In genomic region chr3:49966233-49966942, GRCh38 we compare ENCODE assay signal across 22 cellular contexts. TPM values are rescaled to one million over a fixed set of nuclear protein-coding genes. Genes with fewer than 3 reads are reported as not detected.
DNase-seq lines count a peak whose midpoint lies in the region; ATAC-seq and TF ChIP-seq lines count a peak whose summit lies in the region.
"Had no signal": no experiment of that assay in that cellular context is flagged by ENCODE, and none has a peak within 500 bp of the region (broad histone marks: within the 10 kb centered on the region; RNA-seq: fewer than 3 reads in every experiment).

No MANE protein-coding gene starts in this region.

- no peaks in the 10 kb centered on the region for H3K27me3 Mint-ChIP-seq in activated naive CD4-positive, alpha-beta T cell treated with anti-CD3 and anti-CD28 coated beads, Interleukin-2, amount 50 U/mL, for 24 hours
- H3K27me3 Mint-ChIP-seq in activated naive CD4-positive, alpha-beta T cell treated with anti-CD3 and anti-CD28 coated beads, Interleukin-2, amount 10 ng/mL, durations not matched to agents 7 days and 5 days = no peaks in the 10 kb centered on the region
- no peaks in the 10 kb centered on the region for H3K27me3 Mint-ChIP-seq in endodermal cell (ENCODE audit: insufficient read depth)
- no peaks in the 10 kb centered on the region for H3K27me3 Mint-ChIP-seq in activated CD4-positive, alpha-beta T cell treated with anti-CD3 and anti-CD28 coated beads, Interleukin-2, amount 10 ng/mL, durations not matched to agents 7 days and 5 days
- H3K27me3 Mint-ChIP-seq: activated B cell treated with CpG ODN at 0.5 μM for 24 hours; dendritic cell treated with granulocyte-macrophage colony-stimulating factor and Interleukin-4, amounts not matched to agents 40 ng/mL and 50 ng/mL, for 4 days had no signal

- H3K27ac Mint-ChIP-seq in activated naive CD4-positive, alpha-beta T cell treated with anti-CD3 and anti-CD28 coated beads, Interleukin-2, amount 50 U/mL, for 24 hours = peak overlapping the region; percentile 62
- no peak overlapping the region for H3K27ac Mint-ChIP-seq in activated naive CD4-positive, alpha-beta T cell treated with anti-CD3 and anti-CD28 coated beads, Interleukin-2, amount 10 ng/mL, durations not matched to agents 7 days and 5 days
- H3K27ac Mint-ChIP-seq in stimulated activated effector memory CD8-positive, alpha-beta T cell treated with anti-CD3 and anti-CD28 coated beads, Interleukin-12 subunit alpha, Interleukin-12 subunit beta, amount 100 ng/mL, for 72 hours = no peak overlapping the region
- no peak overlapping the region for H3K27ac Mint-ChIP-seq in endodermal cell
- H3K27ac Mint-ChIP-seq in activated CD4-positive, alpha-beta T cell treated with anti-CD3 and anti-CD28 coated beads, Interleukin-2, amount 10 ng/mL, durations not matched to agents 7 days and 5 days = no peak overlapping the region
- H3K27ac Mint-ChIP-seq: activated B cell treated with CpG ODN at 0.5 μM for 24 hours; activated CD8-positive, alpha-beta T cell treated with anti-CD3 and anti-CD28 coated beads, Interleukin-2, amount 10 ng/mL, durations not matched to agents 7 days and 5 days; dendritic cell treated with granulocyte-macrophage colony-stimulating factor and Interleukin-4, amounts not matched to agents 40 ng/mL and 50 ng/mL, for 4 days; natural killer cell had no signal

- H3K4me1 Mint-ChIP-seq in activated naive CD4-positive, alpha-beta T cell treated with anti-CD3 and anti-CD28 coated beads, Interleukin-2, amount 50 U/mL, for 24 hours = peaks cover 15% of the 10 kb centered on the region
- H3K4me1 Mint-ChIP-seq in activated naive CD4-positive, alpha-beta T cell treated with anti-CD3 and anti-CD28 coated beads, Interleukin-2, amount 10 ng/mL, durations not matched to agents 7 days and 5 days = peaks cover 2% of the 10 kb centered on the region
- peaks cover 17% of the 10 kb centered on the region for H3K4me1 Mint-ChIP-seq in stimulated activated effector memory CD8-positive, alpha-beta T cell treated with anti-CD3 and anti-CD28 coated beads, Interleukin-12 subunit alpha, Interleukin-12 subunit beta, amount 100 ng/mL, for 72 hours
- H3K4me1 Mint-ChIP-seq in endodermal cell = peaks cover 2% of the 10 kb centered on the region
- peaks cover 4% of the 10 kb centered on the region for H3K4me1 Mint-ChIP-seq in activated CD4-positive, alpha-beta T cell treated with anti-CD3 and anti-CD28 coated beads, Interleukin-2, amount 10 ng/mL, durations not matched to agents 7 days and 5 days

- DNase-seq in activated naive CD4-positive, alpha-beta T cell treated with anti-CD3 and anti-CD28 coated beads, Interleukin-2, amount 10 ng/mL, durations not matched to agents 7 days and 5 days = no peak
- peak; percentile 39 for DNase-seq in NCI-H226
- DNase-seq in stimulated activated effector memory CD8-positive, alpha-beta T cell treated with anti-CD3 and anti-CD28 coated beads, Interleukin-12 subunit alpha, Interleukin-12 subunit beta, amount 100 ng/mL, for 72 hours (ENCODE audit: low spot score in 2 of 2) = no peak
- DNase-seq in endodermal cell = no peak
- DNase-seq in activated CD4-positive, alpha-beta T cell treated with anti-CD3 and anti-CD28 coated beads, Interleukin-2, amount 10 ng/mL, durations not matched to agents 7 days and 5 days = no peak
- DNase-seq: activated B cell treated with CpG ODN at 0.5 μM for 24 hours; activated CD8-positive, alpha-beta T cell treated with anti-CD3 and anti-CD28 coated beads, Interleukin-2, amount 10 ng/mL, durations not matched to agents 7 days and 5 days; activated naive CD4-positive, alpha-beta T cell treated with anti-CD3 and anti-CD28 coated beads, Interleukin-2, amount 50 U/mL, for 16 hours; activated T-cell treated with anti-CD3 and anti-CD28 coated beads, Interleukin-2, amount 50 U/mL, for 48 hours; left colon; natural killer cell; NCI-H1092; NCI-H2081; NCI-H524 treated with DMSO at 0.1 percent for 48 hours; posterior cingulate gyrus; spleen; stimulated activated CD8-positive, alpha-beta memory T cell treated with anti-CD3 and anti-CD28 coated beads, Interleukin-4, amount 100 ng/mL, for 48 hours; T-helper 2 cell had no signal

- CTCF ChIA-PET in activated naive CD4-positive, alpha-beta T cell treated with anti-CD3 and anti-CD28 coated beads, Interleukin-2, amount 10 ng/mL, durations not matched to agents 7 days and 5 days (lab: Charles Lee) = no interaction called here
- CTCF ChIA-PET in activated CD4-positive, alpha-beta T cell treated with anti-CD3 and anti-CD28 coated beads, Interleukin-2, amount 10 ng/mL, durations not matched to agents 7 days and 5 days (lab: Charles Lee) = interaction anchor here (0.6 kb wide), 1 partner anchor 9 kb away, joined by 4 read pairs; no protein-coding TSS in a partner anchor

- no peak for TF ChIP-seq EP300 in gastroesophageal sphincter (IDR thresholded peaks at IDR 0.05)

- H3K36me3 Mint-ChIP-seq in activated naive CD4-positive, alpha-beta T cell treated with anti-CD3 and anti-CD28 coated beads, Interleukin-2, amount 50 U/mL, for 24 hours = peaks cover 9% of the 10 kb centered on the region
- H3K36me3 Mint-ChIP-seq in activated naive CD4-positive, alpha-beta T cell treated with anti-CD3 and anti-CD28 coated beads, Interleukin-2, amount 10 ng/mL, durations not matched to agents 7 days and 5 days = peaks cover 8% of the 10 kb centered on the region
- peaks cover 89% of the 10 kb centered on the region for H3K36me3 Mint-ChIP-seq in stimulated activated effector memory CD8-positive, alpha-beta T cell treated with anti-CD3 and anti-CD28 coated beads, Interleukin-12 subunit alpha, Interleukin-12 subunit beta, amount 100 ng/mL, for 72 hours
- peaks cover 30% of the 10 kb centered on the region for H3K36me3 Mint-ChIP-seq in endodermal cell (ENCODE audit: low read depth)
- peaks cover 12% of the 10 kb centered on the region for H3K36me3 Mint-ChIP-seq in activated CD4-positive, alpha-beta T cell treated with anti-CD3 and anti-CD28 coated beads, Interleukin-2, amount 10 ng/mL, durations not matched to agents 7 days and 5 days (ENCODE audit: low read depth)
- H3K36me3 Mint-ChIP-seq: natural killer cell had no signal

- H3K4me3 Mint-ChIP-seq in activated naive CD4-positive, alpha-beta T cell treated with anti-CD3 and anti-CD28 coated beads, Interleukin-2, amount 50 U/mL, for 24 hours = no peak overlapping the region
- no peak overlapping the region for H3K4me3 Mint-ChIP-seq in activated naive CD4-positive, alpha-beta T cell treated with anti-CD3 and anti-CD28 coated beads, Interleukin-2, amount 10 ng/mL, durations not matched to agents 7 days and 5 days
- H3K4me3 Mint-ChIP-seq in stimulated activated effector memory CD8-positive, alpha-beta T cell treated with anti-CD3 and anti-CD28 coated beads, Interleukin-12 subunit alpha, Interleukin-12 subunit beta, amount 100 ng/mL, for 72 hours = no peak overlapping the region
- no peak overlapping the region for H3K4me3 Mint-ChIP-seq in endodermal cell
- no peak overlapping the region for H3K4me3 Mint-ChIP-seq in activated CD4-positive, alpha-beta T cell treated with anti-CD3 and anti-CD28 coated beads, Interleukin-2, amount 10 ng/mL, durations not matched to agents 7 days and 5 days
- H3K4me3 Mint-ChIP-seq: activated B cell treated with CpG ODN at 0.5 μM for 24 hours; activated CD8-positive, alpha-beta T cell treated with anti-CD3 and anti-CD28 coated beads, Interleukin-2, amount 10 ng/mL, durations not matched to agents 7 days and 5 days; dendritic cell treated with granulocyte-macrophage colony-stimulating factor and Interleukin-4, amounts not matched to agents 40 ng/mL and 50 ng/mL, for 4 days; natural killer cell had no signal

- 85 to 90% methylated on average over 1 of the region's 1 CpG for WGBS in gastroesophageal sphincter (ENCODE audit: low coverage in 1 of 2), 2 donors
- WGBS in endodermal cell (ENCODE audit: insufficient coverage in 1 of 2, insufficient read length in 1 of 2), 2 experiments = 94 to 100% methylated on average over 1 of the region's 1 CpG

- no peaks in the 10 kb centered on the region for H3K9me3 Mint-ChIP-seq in activated naive CD4-positive, alpha-beta T cell treated with anti-CD3 and anti-CD28 coated beads, Interleukin-2, amount 50 U/mL, for 24 hours
- H3K9me3 Mint-ChIP-seq in activated naive CD4-positive, alpha-beta T cell treated with anti-CD3 and anti-CD28 coated beads, Interleukin-2, amount 10 ng/mL, durations not matched to agents 7 days and 5 days = no peaks in the 10 kb centered on the region
- no peaks in the 10 kb centered on the region for H3K9me3 Mint-ChIP-seq in stimulated activated effector memory CD8-positive, alpha-beta T cell treated with anti-CD3 and anti-CD28 coated beads, Interleukin-12 subunit alpha, Interleukin-12 subunit beta, amount 100 ng/mL, for 72 hours
- H3K9me3 Mint-ChIP-seq in endodermal cell = no peaks in the 10 kb centered on the region
- H3K9me3 Mint-ChIP-seq in activated CD4-positive, alpha-beta T cell treated with anti-CD3 and anti-CD28 coated beads, Interleukin-2, amount 10 ng/mL, durations not matched to agents 7 days and 5 days = no peaks in the 10 kb centered on the region
- H3K9me3 Mint-ChIP-seq: activated B cell treated with CpG ODN at 0.5 μM for 24 hours; dendritic cell treated with granulocyte-macrophage colony-stimulating factor and Interleukin-4, amounts not matched to agents 40 ng/mL and 50 ng/mL, for 4 days; natural killer cell had no signal

- no peak for ATAC-seq in gastroesophageal sphincter
- peak; percentile 50 for ATAC-seq in stimulated activated effector memory CD8-positive, alpha-beta T cell treated with anti-CD3 and anti-CD28 coated beads, Interleukin-12 subunit alpha, Interleukin-12 subunit beta, amount 100 ng/mL, for 72 hours
- ATAC-seq in GM19395 (IDR thresholded peaks at IDR 0.05; ENCODE audit: unreplicated experiment) = no peak
- ATAC-seq: activated CD8-positive, alpha-beta T cell treated with anti-CD3 and anti-CD28 coated beads, Interleukin-2, amount 10 ng/mL, durations not matched to agents 7 days and 5 days; left colon; natural killer cell had no signal

- no peak for TF ChIP-seq CTCF in gastroesophageal sphincter (IDR thresholded peaks at IDR 0.05)
- no peak for TF ChIP-seq CTCF in endodermal cell (conservative IDR thresholded peaks at IDR 0.05)

- H3K9me3 ChIP-seq in gastroesophageal sphincter (no peaks in the 10 kb centered on the region), endodermal cell (ENCODE audit: control insufficient read depth, low read length) (no peaks in the 10 kb centered on the region)
- H3K9me3 ChIP-seq: spleen had no signal

- H3K27me3 ChIP-seq in gastroesophageal sphincter = no peaks in the 10 kb centered on the region
- H3K27me3 ChIP-seq in endodermal cell (ENCODE audit: control insufficient read depth, insufficient read depth, low read length, poor library complexity, severe bottlenecking) = no peaks in the 10 kb centered on the region
- H3K27me3 ChIP-seq: spleen had no signal

- H3K4me1 ChIP-seq in gastroesophageal sphincter (peaks cover 4 to 54% (median 15%) of the 10 kb centered on the region in 3 donors), endodermal cell (ENCODE audit: control insufficient read depth, insufficient read depth, low read length) (no peaks in the 10 kb centered on the region)

- H3K27ac ChIP-seq in gastroesophageal sphincter (peak overlapping the region in 3 of 4 donors; percentile 49 to 67 (median 64)), endodermal cell (ENCODE audit: low read depth, low read length) (no peak overlapping the region)

- H3K4me3 ChIP-seq in gastroesophageal sphincter = no peak overlapping the region
- H3K4me3 ChIP-seq in endodermal cell (ENCODE audit: low read length) = no peak overlapping the region
- H3K4me3 ChIP-seq: spleen had no signal

- no peak for TF ChIP-seq POLR2A in gastroesophageal sphincter (IDR thresholded peaks at IDR 0.05)

- no peak overlapping the region for H3K9ac ChIP-seq in endodermal cell (ENCODE audit: extremely low read depth, low read length, poor library complexity, severe bottlenecking)

- H3K36me3 ChIP-seq in gastroesophageal sphincter (peaks cover 0 to 19% of the 10 kb centered on the region in 2 donors), endodermal cell (ENCODE audit: control insufficient read depth, insufficient read depth, low read length) (peaks cover 44% of the 10 kb centered on the region)

- POLR2A ChIA-PET in activated CD4-positive, alpha-beta T cell treated with anti-CD3 and anti-CD28 coated beads, Interleukin-2, amount 10 ng/mL, durations not matched to agents 7 days and 5 days (lab: Charles Lee) = no interaction called here

RNA-seq across cellular contexts. Expression of gene RBM6, which starts 26.4 kb away (rescaled TPM):
- total RNA-seq in gastroesophageal sphincter (100 to 1,000 TPM in 2 of 4 donors, 10 to 100 TPM in 2; 39.0 to 135 (median 84.2) TPM), endodermal cell (100 to 1,000 TPM; 116 to 168 TPM)
- polyA plus RNA-seq in endodermal cell (2013, experiment 1 of 2) = 131 TPM
- polyA plus RNA-seq in endodermal cell (2013, experiment 2 of 2) = 115 TPM
- total RNA-seq in activated CD4-positive, alpha-beta T cell treated with anti-CD3 and anti-CD28 coated beads, Interleukin-2, amount 10 ng/mL, durations not matched to agents 7 days and 5 days = 100 to 1,000 TPM in 1 of 2 experiments, 10 to 100 TPM in 1; 87.7 to 105 TPM

RNA-seq across cellular contexts. Expression of gene MON1A, which starts 36.8 kb away (rescaled TPM):
- total RNA-seq in gastroesophageal sphincter (10 to 100 TPM in 2 of 4 donors, 1 to 10 TPM in 2; 9.0 to 21.8 (median 10.8) TPM), endodermal cell (1 to 10 TPM; 4.1 to 6.2 TPM)
- 9.5 TPM for polyA plus RNA-seq in endodermal cell (2013, experiment 1 of 2)
- 8.8 TPM for polyA plus RNA-seq in endodermal cell (2013, experiment 2 of 2)
- total RNA-seq in activated CD4-positive, alpha-beta T cell treated with anti-CD3 and anti-CD28 coated beads, Interleukin-2, amount 10 ng/mL, durations not matched to agents 7 days and 5 days = 10 to 100 TPM; 12.8 to 14.1 TPM
